In genomic region chr12:88166179-88166578, GRCh38 we compare ENCODE assay signal across 7 cellular contexts.
"Had no signal": no experiment of that assay in that cellular context is flagged by ENCODE, and none has a peak within 500 bp of the region (broad histone marks: within the 10 kb centered on the region; RNA-seq: fewer than 3 reads in every experiment).

No MANE protein-coding gene starts in this region.

- ATAC-seq: HepG2, K562 had no signal

- H3K9me3 Mint-ChIP-seq: IgD-negative memory B cell had no signal

- H3K4me3 ChIP-seq: K562 had no signal

- H3K27me3 Mint-ChIP-seq: IgD-negative memory B cell had no signal

- H3K27ac ChIP-seq: HL-60 had no signal

- H3K4me3 Mint-ChIP-seq: IgD-negative memory B cell had no signal

- FAIRE-seq: HepG2, HTR-8/SVneo, K562 had no signal

- DNase-seq: IMR-90, KBM-7 had no signal

- H3K27ac Mint-ChIP-seq: IgD-negative memory B cell had no signal
